In genomic region chr10:84603971-84604370, GRCh38 we compare ENCODE assay signal across 29 cellular contexts.
"Had no signal": no experiment of that assay in that cellular context is flagged by ENCODE, and none has a peak within 500 bp of the region (broad histone marks: within the 10 kb centered on the region; RNA-seq: fewer than 3 reads in every experiment).

No MANE protein-coding gene starts in this region.

- H2AFZ ChIP-seq: hepatocyte, neural progenitor cell had no signal

- H3K9me3 Mint-ChIP-seq: mesothelial cell of epicardium; naive B cell; natural killer cell; neural progenitor cell; stimulated activated effector memory CD8-positive, alpha-beta T cell treated with anti-CD3 and anti-CD28 coated beads, Interleukin-12 subunit alpha, Interleukin-12 subunit beta, amount 100 ng/mL, for 72 hours; stimulated activated naive CD8-positive, alpha-beta T cell treated with anti-CD3 and anti-CD28 coated beads, Interleukin-15, Interleukin-2, amounts not matched to agents 100 ng/mL and 50 ng/mL, for 24 hours had no signal

- H3K36me3 Mint-ChIP-seq: mesothelial cell of epicardium; naive B cell; natural killer cell; neural progenitor cell; stimulated activated effector memory CD8-positive, alpha-beta T cell treated with anti-CD3 and anti-CD28 coated beads, Interleukin-12 subunit alpha, Interleukin-12 subunit beta, amount 100 ng/mL, for 72 hours had no signal

- H3K36me3 ChIP-seq: heart right ventricle, left lung, lower lobe of right lung, neural progenitor cell, ovary, right atrium auricular region, suprapubic skin, thoracic aorta, tibial artery, upper lobe of right lung had no signal

- H3K27ac ChIP-seq: heart right ventricle, hepatocyte, left lung, lower lobe of right lung, neural progenitor cell, ovary, right atrium auricular region, skin epidermis, suprapubic skin, thoracic aorta, tibial artery, upper lobe of right lung had no signal

- H3K4me1 ChIP-seq: heart right ventricle, left lung, lower lobe of right lung, right atrium auricular region, suprapubic skin, tibial artery, upper lobe of right lung had no signal

- H3K9ac ChIP-seq: neural progenitor cell had no signal

- H3K4me3 Mint-ChIP-seq: mesothelial cell of epicardium; natural killer cell; nephron progenitor cell; neural progenitor cell; stimulated activated effector memory CD8-positive, alpha-beta T cell treated with anti-CD3 and anti-CD28 coated beads, Interleukin-12 subunit alpha, Interleukin-12 subunit beta, amount 100 ng/mL, for 72 hours; stimulated activated naive CD8-positive, alpha-beta T cell treated with anti-CD3 and anti-CD28 coated beads, Interleukin-15, Interleukin-2, amounts not matched to agents 100 ng/mL and 50 ng/mL, for 24 hours had no signal

- H3K9me3 ChIP-seq: heart right ventricle, left lung, lower lobe of right lung, ovary, right atrium auricular region, suprapubic skin, thoracic aorta, tibial artery, upper lobe of right lung had no signal

- H3K4me2 ChIP-seq: hepatocyte had no signal

- H3K27me3 ChIP-seq: ovary, right atrium auricular region, tibial artery, upper lobe of right lung had no signal

- H3K79me2 ChIP-seq: hepatocyte had no signal

- H3K4me3 ChIP-seq: heart right ventricle, hepatocyte, left lung, lower lobe of right lung, neural progenitor cell, ovary, right atrium auricular region, skin epidermis, suprapubic skin, thoracic aorta, tibial artery, upper lobe of right lung had no signal

- DNase-seq: heart right ventricle; kidney glomerular epithelial cell; left colon; left lung; lower lobe of right lung; mammary epithelial cell; mesenchymal stem cell; naive B cell; natural killer cell; nephron progenitor cell; ovary; stimulated activated CD4-positive, alpha-beta T cell treated with anti-CD3 and anti-CD28 coated beads, Interleukin-12 subunit alpha, Interleukin-12 subunit beta, amount 100 ng/mL, for 4 hours; stimulated activated CD4-positive, alpha-beta T cell treated with anti-CD3 and anti-CD28 coated beads, Interleukin-15, amount 100 ng/mL, for 24 hours; stimulated activated CD4-positive, alpha-beta T cell treated with anti-CD3 and anti-CD28 coated beads, Interleukin-2, amount 100 ng/mL, for 24 hours; stimulated activated CD4-positive, alpha-beta T cell treated with anti-CD3 and anti-CD28 coated beads, Interleukin-4, amount 100 ng/mL, for 24 hours; stimulated activated naive CD4-positive, alpha-beta T cell; trophoblast cell; upper lobe of right lung had no signal

- H3K4me1 Mint-ChIP-seq: mesothelial cell of epicardium; naive B cell; natural killer cell; stimulated activated effector memory CD8-positive, alpha-beta T cell treated with anti-CD3 and anti-CD28 coated beads, Interleukin-12 subunit alpha, Interleukin-12 subunit beta, amount 100 ng/mL, for 72 hours had no signal

- H3K27ac Mint-ChIP-seq: mesothelial cell of epicardium; natural killer cell; nephron progenitor cell; neural progenitor cell; progenitor cell of endocrine pancreas; stimulated activated effector memory CD8-positive, alpha-beta T cell treated with anti-CD3 and anti-CD28 coated beads, Interleukin-12 subunit alpha, Interleukin-12 subunit beta, amount 100 ng/mL, for 72 hours; stimulated activated naive CD8-positive, alpha-beta T cell treated with anti-CD3 and anti-CD28 coated beads, Interleukin-15, Interleukin-2, amounts not matched to agents 100 ng/mL and 50 ng/mL, for 24 hours had no signal
